11 cellular contexts compared by ENCODE assay signal in genomic region chr17:36728030-36728991, GRCh38.
DNase-seq lines count a peak whose midpoint lies in the region; ATAC-seq and TF ChIP-seq lines count a peak whose summit lies in the region.
"Had no signal": no experiment of that assay in that cellular context is flagged by ENCODE, and none has a peak within 500 bp of the region (broad histone marks: within the 10 kb centered on the region; RNA-seq: fewer than 3 reads in every experiment).

No MANE protein-coding gene starts in this region.

- H3K27ac ChIP-seq in BLaER1 (0 out of 2 replicates have a peak overlapping the region, but pooled peaks have one; percentile 28), mesodermal cell (ENCODE audit: low read depth, low read length, severe bottlenecking) (peak overlapping the region; percentile 88), PC-9 (no peak overlapping the region)

- ATAC-seq in stimulated activated memory B cell treated with anti-CD40 and anti-IgM and Interleukin-4, amounts not matched to agents 10 μg/mL and 1 μg/mL and 100 μg/mL, for 72 hours: no peak
- ATAC-seq in GM18511 (IDR thresholded peaks at IDR 0.05; ENCODE audit: unreplicated experiment): no peak

- in situ Hi-C loops in KBM-7 (cut with MboI; ENCODE audit: low pct_unique_long_range_greater_than_20kb, low sequenced_read_pairs): no loop called here

- H4K20me1 ChIP-seq in BLaER1: no peaks in the 10 kb centered on the region
- H4K20me1 ChIP-seq in PC-9 (ENCODE audit: insufficient read depth): no peaks in the 10 kb centered on the region

- intact Hi-C loops in PC-9 (cut with micrococcal nuclease; ENCODE audit: unreplicated experiment): no loop called here

- no peak for TF ChIP-seq CTCF in PC-9 (conservative IDR thresholded peaks at IDR 0.05)

- H3F3A ChIP-seq in PC-9 (ENCODE audit: insufficient read depth, low read depth): no peaks in the 10 kb centered on the region

- no TSS peak for BruUV-seq in PC-9 (replicated peaks; lab: Mats Ljungman, UMichigan)

- no peaks in the 10 kb centered on the region for H3K9me3 Mint-ChIP-seq in activated CD4-positive, alpha-beta memory T cell treated with anti-CD3 and anti-CD28 coated beads, Interleukin-2, amount 10 ng/mL, durations not matched to agents 7 days and 5 days
- no peaks in the 10 kb centered on the region for H3K9me3 Mint-ChIP-seq in stimulated activated memory B cell treated with anti-CD40 and anti-IgM and Interleukin-4, amounts not matched to agents 10 μg/mL and 1 μg/mL and 100 μg/mL, for 72 hours

- H2AFZ ChIP-seq in PC-9: no peak overlapping the region

- 44 to 50% methylated on average over 16 to 23 of the region's 30 CpGs for WGBS in mesodermal cell (ENCODE audit: insufficient coverage in 2 of 2), 2 experiments

- H3K9ac ChIP-seq in BLaER1: no peak overlapping the region

- H3K4me3 Mint-ChIP-seq in activated CD4-positive, alpha-beta memory T cell treated with anti-CD3 and anti-CD28 coated beads, Interleukin-2, amount 10 ng/mL, durations not matched to agents 7 days and 5 days: no peak overlapping the region
- no peak overlapping the region for H3K4me3 Mint-ChIP-seq in stimulated activated memory B cell treated with anti-CD40 and anti-IgM and Interleukin-4, amounts not matched to agents 10 μg/mL and 1 μg/mL and 100 μg/mL, for 72 hours
- H3K4me3 Mint-ChIP-seq: B cell had no signal

- CTCF ChIA-PET in activated CD4-positive, alpha-beta memory T cell treated with anti-CD3 and anti-CD28 coated beads, Interleukin-2, amount 10 ng/mL, durations not matched to agents 7 days and 5 days (lab: Charles Lee): no interaction called here
- CTCF ChIA-PET in PC-9 (lab: Charles Lee): no interaction called here

- H3K27me3 Mint-ChIP-seq in activated CD4-positive, alpha-beta memory T cell treated with anti-CD3 and anti-CD28 coated beads, Interleukin-2, amount 10 ng/mL, durations not matched to agents 7 days and 5 days: peaks cover 15% of the 10 kb centered on the region
- H3K27me3 Mint-ChIP-seq in stimulated activated memory B cell treated with anti-CD40 and anti-IgM and Interleukin-4, amounts not matched to agents 10 μg/mL and 1 μg/mL and 100 μg/mL, for 72 hours: peaks cover 63% of the 10 kb centered on the region

- H3K4me1 ChIP-seq in BLaER1: peaks cover 45% of the 10 kb centered on the region
- peaks cover 26% of the 10 kb centered on the region for H3K4me1 ChIP-seq in mesodermal cell (ENCODE audit: control insufficient read depth, insufficient read depth, low read length, poor library complexity, severe bottlenecking)
- no peaks in the 10 kb centered on the region for H3K4me1 ChIP-seq in PC-9 (replicated peaks; ENCODE audit: insufficient read depth)

- H3K4me3 ChIP-seq in BLaER1: peak overlapping the region; percentile 24; the same call in 1 of the 2 replicates
- H3K4me3 ChIP-seq in mesodermal cell (ENCODE audit: extremely low read depth, insufficient read depth, low read length, poor library complexity, severe bottlenecking): peak overlapping the region; percentile 14
- H3K4me3 ChIP-seq in PC-9: no peak overlapping the region

- H3K79me2 ChIP-seq in PC-9 (ENCODE audit: low read depth): no peaks in the 10 kb centered on the region

- no peaks in the 10 kb centered on the region for H3K36me3 Mint-ChIP-seq in activated CD4-positive, alpha-beta memory T cell treated with anti-CD3 and anti-CD28 coated beads, Interleukin-2, amount 10 ng/mL, durations not matched to agents 7 days and 5 days (ENCODE audit: low read depth)
- H3K36me3 Mint-ChIP-seq in stimulated activated memory B cell treated with anti-CD40 and anti-IgM and Interleukin-4, amounts not matched to agents 10 μg/mL and 1 μg/mL and 100 μg/mL, for 72 hours: no peaks in the 10 kb centered on the region

- H3K36me3 ChIP-seq in BLaER1 (no peaks in the 10 kb centered on the region), mesodermal cell (ENCODE audit: control insufficient read depth, insufficient read depth, low read length) (no peaks in the 10 kb centered on the region), PC-9 (ENCODE audit: low read depth) (no peaks in the 10 kb centered on the region)

- H3K27me3 ChIP-seq in BLaER1 (no peaks in the 10 kb centered on the region), PC-9 (ENCODE audit: insufficient read depth, low read depth) (peaks cover 64% of the 10 kb centered on the region)

- peak overlapping the region; percentile 48 for H3K27ac Mint-ChIP-seq in activated CD4-positive, alpha-beta memory T cell treated with anti-CD3 and anti-CD28 coated beads, Interleukin-2, amount 10 ng/mL, durations not matched to agents 7 days and 5 days
- H3K27ac Mint-ChIP-seq in stimulated activated memory B cell treated with anti-CD40 and anti-IgM and Interleukin-4, amounts not matched to agents 10 μg/mL and 1 μg/mL and 100 μg/mL, for 72 hours: no peak overlapping the region
- H3K27ac Mint-ChIP-seq: B cell had no signal

- H3K9me2 ChIP-seq in PC-9 (ENCODE audit: insufficient read depth): no peaks in the 10 kb centered on the region

- peaks cover 38% of the 10 kb centered on the region for H3K4me1 Mint-ChIP-seq in activated CD4-positive, alpha-beta memory T cell treated with anti-CD3 and anti-CD28 coated beads, Interleukin-2, amount 10 ng/mL, durations not matched to agents 7 days and 5 days
- H3K4me1 Mint-ChIP-seq in stimulated activated memory B cell treated with anti-CD40 and anti-IgM and Interleukin-4, amounts not matched to agents 10 μg/mL and 1 μg/mL and 100 μg/mL, for 72 hours: peaks cover 8% of the 10 kb centered on the region

- H3K9me3 ChIP-seq in BLaER1 (no peaks in the 10 kb centered on the region), mesodermal cell (ENCODE audit: control insufficient read depth, low read length) (no peaks in the 10 kb centered on the region), PC-9 (ENCODE audit: insufficient read depth, low read depth) (no peaks in the 10 kb centered on the region)

- POLR2A ChIA-PET in activated CD4-positive, alpha-beta memory T cell treated with anti-CD3 and anti-CD28 coated beads, Interleukin-2, amount 10 ng/mL, durations not matched to agents 7 days and 5 days (lab: Charles Lee): no interaction called here
- POLR2A ChIA-PET in PC-9 (lab: Charles Lee; ENCODE audit: unreplicated experiment): no interaction called here

- H3K4me2 ChIP-seq in BLaER1: peak overlapping the region; percentile 55
- no peak overlapping the region for H3K4me2 ChIP-seq in PC-9

- DNase-seq in KBM-7 (peak; percentile 80), PC-9 (no peak), SIG-M5 (lab: John Stamatoyannopoulos, UW) (no peak)
- DNase-seq in activated CD4-positive, alpha-beta memory T cell treated with anti-CD3 and anti-CD28 coated beads, Interleukin-2, amount 10 ng/mL, durations not matched to agents 7 days and 5 days: peak; percentile 21
- DNase-seq: NCI-H510A treated with DMSO at 0.1 percent for 48 hours, small intestine had no signal

Comparison
In these comparisons a context has a peak if more than half of its experiments do, and no peak if none do; other contexts are left out.
1. DNase-seq: peak in KBM-7 (single experiment) and activated CD4-positive, alpha-beta memory T cell treated with anti-CD3 and anti-CD28 coated beads, Interleukin-2, amount 10 ng/mL, durations not matched to agents 7 days and 5 days (single experiment); none in PC-9 (0 of 2) and SIG-M5 (single experiment).